ENCODE assay signal across 8 cellular contexts in the genomic region with DNA sequence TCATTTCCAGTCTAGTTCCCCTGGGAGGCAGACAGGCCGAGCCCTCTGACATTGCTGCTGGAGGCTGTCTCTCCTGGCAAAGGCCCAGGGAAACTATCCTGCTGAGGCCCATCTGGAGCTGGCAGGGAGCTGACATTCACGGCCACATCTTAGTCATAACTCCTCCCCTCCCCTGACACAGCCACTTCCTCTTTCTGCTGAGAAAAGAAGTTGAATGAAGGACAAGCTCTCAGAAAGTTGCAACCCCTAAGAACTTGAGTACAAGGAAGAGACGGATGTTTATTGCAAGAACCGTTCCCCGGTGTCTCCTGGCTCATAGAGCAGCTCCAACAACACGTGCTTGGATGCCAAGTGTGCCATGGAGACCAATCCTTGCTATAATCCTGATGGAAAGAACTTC. TPM values are rescaled to one million over a fixed set of nuclear protein-coding genes. Genes with fewer than 3 reads are reported as not detected.
DNase-seq lines count a peak whose midpoint lies in the region; ATAC-seq and TF ChIP-seq lines count a peak whose summit lies in the region.
"Not testable (repeated sequence)": the region's sequence is repeated elsewhere in the genome, so short reads cannot be mapped to it uniquely, and the experiment has no call there.

No MANE protein-coding gene starts in this region.

- H3K4me3 ChIP-seq in GM12865 (ENCODE audit: low read depth, low read length); IMR-90 (ENCODE audit: insufficient read depth, low read depth, low read length); RWPE2 (ENCODE audit: severe bottlenecking); fibroblast of villous mesenchyme (ENCODE audit: low read depth, low read length); ovary; upper lobe of left lung: not testable (repeated sequence)

- not testable (repeated sequence) for BruUV-seq in IMR-90 (replicated peaks; lab: Mats Ljungman, UMichigan)

- H3K4ac ChIP-seq in H9 (ENCODE audit: low read depth, low read length) = not testable (repeated sequence)
- H3K4ac ChIP-seq in IMR-90 (ENCODE audit: low read depth, low read length) = peak overlapping the region; percentile 68

- CTCF ChIA-PET in IMR-90 (lab: Yijun Ruan, JAX) = not testable (repeated sequence)

- dilution Hi-C loops in IMR-90 (cut with HindIII; ENCODE audit: low sequenced_read_pairs, unreplicated experiment) = not testable (repeated sequence)

- not testable (repeated sequence) for H4K5ac ChIP-seq in H9 (ENCODE audit: insufficient read length, low read depth, low read length); IMR-90 (ENCODE audit: low read depth, low read length)

- not testable (repeated sequence) for H3K14ac ChIP-seq in H9 (ENCODE audit: insufficient read depth, low read length)
- peak overlapping the region; percentile 87 for H3K14ac ChIP-seq in IMR-90 (replicated peaks; ENCODE audit: low read depth, low read length)

- H3K4me1 ChIP-seq in H9 (ENCODE audit: insufficient read depth, low read length); IMR-90 (ENCODE audit: control insufficient read depth, insufficient read depth, low read length); ovary (ENCODE audit: insufficient read depth): not testable (repeated sequence)
- H3K4me1 ChIP-seq in RWPE2 (ENCODE audit: insufficient read depth, poor library complexity, severe bottlenecking) = peaks cover 11% of the 10 kb centered on the region
- H3K4me1 ChIP-seq in upper lobe of left lung = peaks cover 0 to 16% (median 0%) of the 10 kb centered on the region in 4 donors

- H2AFZ ChIP-seq in H9 (ENCODE audit: low read length); IMR-90 (replicated peaks; ENCODE audit: low read length, poor library complexity): not testable (repeated sequence)

- H3K9me1 ChIP-seq in IMR-90 (ENCODE audit: insufficient read depth, low read length) = not testable (repeated sequence)

- not testable (repeated sequence) for H3K9me3 Mint-ChIP-seq in H9; activated T-helper 2 cell treated with anti-CD3 and anti-CD28 coated beads, Interferon-gamma antibody, Interleukin-2, Interleukin-4, amounts not matched to agents 10 μg/mL and 5 μg/mL and 100 μg/mL, durations not matched to agents 14 hours and 24 hours and 36 hours

- not testable (repeated sequence) for H3K23me2 ChIP-seq in H9 (ENCODE audit: insufficient read length, low read depth, low read length, poor library complexity, severe bottlenecking)

- not testable (repeated sequence) for TF ChIP-seq CTCF in GM12865 (IDR thresholded peaks at IDR 0.05; ENCODE audit: insufficient read depth, low read depth, low read length, missing control alignments); H9 (conservative IDR thresholded peaks at IDR 0.05); IMR-90 (conservative IDR thresholded peaks at IDR 0.05; ENCODE audit: low read depth, low read length); RWPE2 (IDR thresholded peaks at IDR 0.05; ENCODE audit: poor library complexity, severe bottlenecking); fibroblast of villous mesenchyme (IDR thresholded peaks at IDR 0.05; ENCODE audit: insufficient read depth, low read depth, low read length); ovary (IDR thresholded peaks at IDR 0.05); upper lobe of left lung (IDR thresholded peaks at IDR 0.05)

- not testable (repeated sequence) for H3K9me3 ChIP-seq in H9 (ENCODE audit: control insufficient read depth, low read depth, low read length); IMR-90 (ENCODE audit: control insufficient read depth, insufficient read depth, low read length); RWPE2 (ENCODE audit: severe bottlenecking); ovary; upper lobe of left lung

- not testable (repeated sequence) for H3K36me3 ChIP-seq in IMR-90 (ENCODE audit: control insufficient read depth, insufficient read depth, low read length); RWPE2 (ENCODE audit: low read depth); ovary; upper lobe of left lung

- not testable (repeated sequence) for H4K91ac ChIP-seq in H9 (ENCODE audit: insufficient read length, low read depth, low read length)
- H4K91ac ChIP-seq in IMR-90 (ENCODE audit: insufficient read depth, low read depth, low read length) = peak overlapping the region; percentile 6; the same call in 1 of the 2 replicates

- H3K36me3 Mint-ChIP-seq in H9 (ENCODE audit: insufficient read depth in 1 of 3, low read depth in 3 of 3); activated T-helper 2 cell treated with anti-CD3 and anti-CD28 coated beads, Interferon-gamma antibody, Interleukin-2, Interleukin-4, amounts not matched to agents 10 μg/mL and 5 μg/mL and 100 μg/mL, durations not matched to agents 14 hours and 24 hours and 36 hours (ENCODE audit: low read depth): not testable (repeated sequence)

- not testable (repeated sequence) for TF ChIP-seq RAD21 in IMR-90 (IDR thresholded peaks at IDR 0.05; ENCODE audit: low read length)

- not testable (repeated sequence) for H3K4me1 Mint-ChIP-seq in H9
- peaks cover 11% of the 10 kb centered on the region for H3K4me1 Mint-ChIP-seq in activated T-helper 2 cell treated with anti-CD3 and anti-CD28 coated beads, Interferon-gamma antibody, Interleukin-2, Interleukin-4, amounts not matched to agents 10 μg/mL and 5 μg/mL and 100 μg/mL, durations not matched to agents 14 hours and 24 hours and 36 hours (ENCODE audit: low read depth)

- H3T11ph ChIP-seq in H9 (ENCODE audit: low read length) = not testable (repeated sequence)

- intact Hi-C loops in IMR-90 (cut with micrococcal nuclease); activated T-helper 2 cell treated with anti-CD3 and anti-CD28 coated beads, Interferon-gamma antibody, Interleukin-2, Interleukin-4, amounts not matched to agents 10 μg/mL and 5 μg/mL and 100 μg/mL, durations not matched to agents 14 hours and 24 hours and 36 hours (cut with micrococcal nuclease); ovary (cut with DNase I): not testable (repeated sequence)

- not testable (repeated sequence) for H3K4me3 Mint-ChIP-seq in H9; activated T-helper 2 cell treated with anti-CD3 and anti-CD28 coated beads, Interferon-gamma antibody, Interleukin-2, Interleukin-4, amounts not matched to agents 10 μg/mL and 5 μg/mL and 100 μg/mL, durations not matched to agents 14 hours and 24 hours and 36 hours (ENCODE audit: low read depth)

- H3K9ac ChIP-seq in H9 (ENCODE audit: extremely low read depth, insufficient read length, low read length); IMR-90 (ENCODE audit: low read depth, low read length): not testable (repeated sequence)

- ATAC-seq in IMR-90 (ENCODE audit: low read depth) = peak; percentile 96
- ATAC-seq in RWPE2 (ENCODE audit: low read depth) = peak; percentile 94
- peak; percentile 95 to 97 for ATAC-seq in upper lobe of left lung (ENCODE audit: low FRiP score in 2 of 2)

- H3K27ac ChIP-seq in H9 (ENCODE audit: insufficient read length, low read depth, low read length); ovary: not testable (repeated sequence)
- H3K27ac ChIP-seq in IMR-90 (ENCODE audit: insufficient read depth, low read length) (peak overlapping the region; percentile 40), RWPE2 (ENCODE audit: poor library complexity, severe bottlenecking) (peak overlapping the region; percentile 65), upper lobe of left lung (peak overlapping the region in 3 of 4 donors; percentile 35 to 69 (median 42))

- not testable (repeated sequence) for TF ChIP-seq EP300 in ovary (IDR thresholded peaks at IDR 0.05); upper lobe of left lung (IDR thresholded peaks at IDR 0.05)

- H3K79me2 ChIP-seq in H9 (ENCODE audit: insufficient read depth, low read length) = not testable (repeated sequence)

- H2BK20ac ChIP-seq in H9 (ENCODE audit: low read depth, low read length, poor library complexity, severe bottlenecking); IMR-90 (ENCODE audit: low read depth, low read length): not testable (repeated sequence)

- not testable (repeated sequence) for H3K4me2 ChIP-seq in H9 (ENCODE audit: insufficient read depth, insufficient read length, low read length)
- peak overlapping the region; percentile 50; the same call in 1 of the 2 replicates for H3K4me2 ChIP-seq in IMR-90 (ENCODE audit: low read depth, low read length)

- H2AK5ac ChIP-seq in H9 (ENCODE audit: insufficient read length, low read length); IMR-90 (ENCODE audit: low read depth, low read length): not testable (repeated sequence)

- H3K23ac ChIP-seq in H9 (ENCODE audit: insufficient read length, low read depth, low read length) = not testable (repeated sequence)
- peak overlapping the region; percentile 76; the same call in 1 of the 2 replicates for H3K23ac ChIP-seq in IMR-90 (ENCODE audit: low read depth, low read length)

- H3K18ac ChIP-seq in H9 (ENCODE audit: insufficient read length, low read depth, low read length); IMR-90 (ENCODE audit: low read depth, low read length): not testable (repeated sequence)

- not testable (repeated sequence) for H3K79me1 ChIP-seq in H9 (ENCODE audit: insufficient read depth, low read depth, low read length, poor library complexity, severe bottlenecking); IMR-90 (ENCODE audit: low read depth in 1 of 2, low read length in 2 of 2)

- DNase-seq in GM12865 (ENCODE audit: low read depth) = peak; percentile 79
- DNase-seq in H9 = peak; percentile 68
- DNase-seq in IMR-90 = peak; percentile 91
- peak; percentile 58 for DNase-seq in RWPE2 (ENCODE audit: low spot score)
- DNase-seq in activated T-helper 2 cell treated with anti-CD3 and anti-CD28 coated beads, Interferon-gamma antibody, Interleukin-2, Interleukin-4, amounts not matched to agents 10 μg/mL and 5 μg/mL and 100 μg/mL, durations not matched to agents 14 hours and 24 hours and 36 hours (ENCODE audit: low spot score) = peak; percentile 56
- DNase-seq in fibroblast of villous mesenchyme (ENCODE audit: low read depth) = peak; percentile 91
- DNase-seq in ovary = peak; percentile 47 to 76 (median 75)
- peak in 1 of 2 donors; percentile 91 for DNase-seq in upper lobe of left lung

- H2BK15ac ChIP-seq in H9 (ENCODE audit: low read depth, low read length); IMR-90 (ENCODE audit: low read depth, low read length): not testable (repeated sequence)

- not testable (repeated sequence) for H3K27me3 ChIP-seq in H9 (ENCODE audit: insufficient read depth, low read length); IMR-90 (ENCODE audit: control insufficient read depth, insufficient read depth, low read length); RWPE2 (ENCODE audit: insufficient read depth, poor library complexity, severe bottlenecking); ovary; upper lobe of left lung

- WGBS in H9 (ENCODE audit: extremely low coverage, insufficient read length, low lambda C conversion rate) = no CpG with 5 or more reads among the region's 6 CpGs
- no CpG with 5 or more reads among the region's 6 CpGs for WGBS in IMR-90 (ENCODE audit: extremely low coverage in 2 of 2, insufficient read length in 1 of 2), 2 experiments
- WGBS in ovary, 3 donors = 1 to 4% (median 2%) methylated on average over 5 of the region's 6 CpGs
- WGBS in upper lobe of left lung, 2 donors = 0% methylated on average over 4 to 6 of the region's 6 CpGs

- POLR2A ChIA-PET in IMR-90 (lab: Charles Lee; ENCODE audit: unreplicated experiment) = not testable (repeated sequence)

- not testable (repeated sequence) for H2AK9ac ChIP-seq in IMR-90 (replicated peaks; ENCODE audit: low read depth, low read length, poor library complexity)

- not testable (repeated sequence) for H3K56ac ChIP-seq in H9 (ENCODE audit: insufficient read length, low read depth, low read length); IMR-90 (ENCODE audit: extremely low read depth, insufficient read depth, low read length)

- in situ Hi-C loops in IMR-90 (cut with MboI; ENCODE audit: low sequenced_read_pairs) = not testable (repeated sequence)

- not testable (repeated sequence) for H4K20me1 ChIP-seq in H9 (ENCODE audit: control insufficient read depth, insufficient read depth, insufficient read length); IMR-90 (ENCODE audit: insufficient read depth, low read length)

- not testable (repeated sequence) for H4K8ac ChIP-seq in H9 (replicated peaks; ENCODE audit: insufficient read length, low read depth, low read length)
- peak overlapping the region in 1 of 2 experiments; percentile 19; a peak in 1 of 4 replicates for H4K8ac ChIP-seq in IMR-90 (ENCODE audit: low read depth in 2 of 2, low read length in 2 of 2)

- H2BK120ac ChIP-seq in H9 (ENCODE audit: low read depth, low read length, poor library complexity, severe bottlenecking) = not testable (repeated sequence)
- H2BK120ac ChIP-seq in IMR-90 (ENCODE audit: low read depth, low read length) = peak overlapping the region; percentile 71

- not testable (repeated sequence) for TF ChIP-seq POLR2A in IMR-90 (IDR thresholded peaks at IDR 0.05; ENCODE audit: low read depth, low read length); ovary (IDR thresholded peaks at IDR 0.05); upper lobe of left lung (IDR thresholded peaks at IDR 0.05)

- not testable (repeated sequence) for H3K27me3 Mint-ChIP-seq in H9 (ENCODE audit: low read depth); activated T-helper 2 cell treated with anti-CD3 and anti-CD28 coated beads, Interferon-gamma antibody, Interleukin-2, Interleukin-4, amounts not matched to agents 10 μg/mL and 5 μg/mL and 100 μg/mL, durations not matched to agents 14 hours and 24 hours and 36 hours (ENCODE audit: low read depth)

- not testable (repeated sequence) for H2BK5ac ChIP-seq in H9 (ENCODE audit: insufficient read length, low read length)
- H2BK5ac ChIP-seq in IMR-90 (ENCODE audit: low read depth, low read length, poor library complexity, severe bottlenecking) = peak overlapping the region; percentile 70

- H2BK12ac ChIP-seq in H9 (ENCODE audit: insufficient read length, low read depth, low read length) = not testable (repeated sequence)

- not testable (repeated sequence) for H3K27ac Mint-ChIP-seq in H9
- H3K27ac Mint-ChIP-seq in activated T-helper 2 cell treated with anti-CD3 and anti-CD28 coated beads, Interferon-gamma antibody, Interleukin-2, Interleukin-4, amounts not matched to agents 10 μg/mL and 5 μg/mL and 100 μg/mL, durations not matched to agents 14 hours and 24 hours and 36 hours = peak overlapping the region; percentile 76

RNA-seq across cellular contexts. Expression of gene POMZP3, which starts 21.1 kb away (rescaled TPM):
- total RNA-seq in H9 (2021) (8.5 and 9.8 TPM in 2 replicates), IMR-90 (2012; rRNA removed) (1.1 and 1.4 TPM in 2 replicates), fibroblast of villous mesenchyme (3.5 and 4.8 TPM in 2 replicates), ovary (10 to 100 TPM in 4 of 7 donors, 1 to 10 TPM in 3; 5.2 to 36.2 (median 16.9) TPM), upper lobe of left lung (10 to 100 TPM in 3 of 6 donors, 1 to 10 TPM in 3; 6.7 to 28.3 (median 11.9) TPM)
- polyA plus RNA-seq in IMR-90 (2012; rRNA removed) (4.8 and 5.2 TPM in 2 replicates), ovary (10 to 100 TPM; 10.2 to 15.3 TPM)
- 3.0 and 3.1 TPM in 2 replicates for polyA plus RNA-seq in IMR-90 (2012; cell fraction: cytosol; rRNA removed)
- 4.0 and 4.1 TPM in 2 replicates for polyA plus RNA-seq in IMR-90 (2012; cell fraction: nucleus; rRNA removed; ENCODE audit: low replicate concordance)
- total RNA-seq in activated T-helper 2 cell treated with anti-CD3 and anti-CD28 coated beads, Interferon-gamma antibody, Interleukin-2, Interleukin-4, amounts not matched to agents 10 μg/mL and 5 μg/mL and 100 μg/mL, durations not matched to agents 14 hours and 24 hours and 36 hours = 8.2 and 9.0 TPM in 2 replicates
